ENCODE assay signal across 27 cellular contexts in genomic region chr10:77940627-77941026, GRCh38. TPM values are rescaled to one million over a fixed set of nuclear protein-coding genes. Genes with fewer than 3 reads are reported as not detected.
A peak's percentile ranks its signal among the peaks of the same experiment; 100 is the strongest.
DNase-seq lines count a peak whose midpoint lies in the region; ATAC-seq and TF ChIP-seq lines count a peak whose summit lies in the region.
"Had no signal": no experiment of that assay in that cellular context is flagged by ENCODE, and none has a peak within 500 bp of the region (broad histone marks: within the 10 kb centered on the region; RNA-seq: fewer than 3 reads in every experiment).

No MANE protein-coding gene starts in this region.

- no peak overlapping the region for H3K4me3 Mint-ChIP-seq in osteocyte (ENCODE audit: unreplicated experiment)
- H3K4me3 Mint-ChIP-seq: activated CD8-positive, alpha-beta T cell treated with anti-CD3 and anti-CD28 coated beads, Interleukin-2, amount 10 ng/mL, durations not matched to agents 7 days and 5 days; activated naive CD8-positive, alpha-beta T cell treated with anti-CD3 and anti-CD28 coated beads for 36 hours; CD8-positive, alpha-beta memory T cell; T-helper 17 cell had no signal

- no peaks in the 10 kb centered on the region for H3K36me3 Mint-ChIP-seq in osteocyte (ENCODE audit: unreplicated experiment)
- H3K36me3 Mint-ChIP-seq: activated naive CD8-positive, alpha-beta T cell treated with anti-CD3 and anti-CD28 coated beads for 36 hours had no signal

- POLR2A ChIA-PET in IMR-90 (lab: Charles Lee; ENCODE audit: unreplicated experiment), result no interaction called here

- peaks cover 5% of the 10 kb centered on the region for H3K9me1 ChIP-seq in IMR-90 (ENCODE audit: insufficient read depth, low read length)

- CTCF ChIA-PET in IMR-90 (lab: Yijun Ruan, JAX), result interaction anchor here (0.6 kb wide), 1 partner anchor 94 kb away, joined by 5 read pairs; no protein-coding TSS in a partner anchor
- CTCF ChIA-PET in mammary epithelial cell (lab: Charles Lee; ENCODE audit: low non-redundant PET), result interaction anchor here (0.6 kb wide), 1 partner anchor 34 kb away, joined by 4 read pairs; no protein-coding TSS in a partner anchor

- BruUV-seq in IMR-90 (replicated peaks; lab: Mats Ljungman, UMichigan), result no TSS peak
- BruUV-seq in mammary epithelial cell (replicated peaks; lab: Mats Ljungman, UMichigan), result no TSS peak

- peak overlapping the region; percentile 20 for H3K27ac Mint-ChIP-seq in osteocyte (ENCODE audit: unreplicated experiment)
- H3K27ac Mint-ChIP-seq: activated CD8-positive, alpha-beta T cell treated with anti-CD3 and anti-CD28 coated beads, Interleukin-2, amount 10 ng/mL, durations not matched to agents 7 days and 5 days; activated naive CD8-positive, alpha-beta T cell treated with anti-CD3 and anti-CD28 coated beads for 36 hours; CD8-positive, alpha-beta memory T cell; T-helper 17 cell had no signal

- no peak overlapping the region for H2AK5ac ChIP-seq in IMR-90 (ENCODE audit: low read depth, low read length)

- no peak overlapping the region for H4K5ac ChIP-seq in IMR-90 (ENCODE audit: low read depth, low read length)

- H2BK15ac ChIP-seq in IMR-90 (ENCODE audit: low read depth, low read length), result peak overlapping the region; percentile 3; the same call in 1 of the 3 replicates

- no peak overlapping the region for H3K27ac ChIP-seq in IMR-90 (ENCODE audit: insufficient read depth, low read length)
- H3K27ac ChIP-seq in mammary epithelial cell (ENCODE audit: insufficient read depth, low read depth, low read length), result peak overlapping the region; percentile 28
- H3K27ac ChIP-seq: heart right ventricle had no signal

- H3K9me3 Mint-ChIP-seq in osteocyte (ENCODE audit: unreplicated experiment), result no peaks in the 10 kb centered on the region
- H3K9me3 Mint-ChIP-seq: activated naive CD8-positive, alpha-beta T cell treated with anti-CD3 and anti-CD28 coated beads for 36 hours had no signal

- H3K27me3 Mint-ChIP-seq in osteocyte (ENCODE audit: unreplicated experiment), result no peaks in the 10 kb centered on the region

- H3K56ac ChIP-seq in IMR-90 (ENCODE audit: extremely low read depth, insufficient read depth, low read length), result no peak overlapping the region

- H4K91ac ChIP-seq in IMR-90 (ENCODE audit: insufficient read depth, low read depth, low read length), result no peak overlapping the region

- TF ChIP-seq CTCF in IMR-90 (conservative IDR thresholded peaks at IDR 0.05; ENCODE audit: low read depth, low read length) (no peak), mammary epithelial cell (conservative IDR thresholded peaks at IDR 0.05 in 1 of 2, IDR thresholded peaks at IDR 0.05 in 1 of 2; ENCODE audit: extremely low read depth in 1 of 2, insufficient read depth in 1 of 2, low read depth in 1 of 2, low read length in 2 of 2) (no peak), fibroblast of villous mesenchyme (IDR thresholded peaks at IDR 0.05; ENCODE audit: insufficient read depth, low read depth, low read length) (no peak), osteocyte (IDR thresholded peaks at IDR 0.05) (no peak)

- intact Hi-C loops in IMR-90 (cut with micrococcal nuclease), result no loop called here
- intact Hi-C loops in mammary epithelial cell (cut with micrococcal nuclease), result loop anchor here (1.0 to 5.0 kb wide), 2 partner anchors 8 to 87 kb away; partner anchors contain the start of gene POLR3A

- DNase-seq in IMR-90, result no peak
- peak; percentile 89 for DNase-seq in mammary epithelial cell
- DNase-seq in fibroblast of villous mesenchyme (ENCODE audit: low read depth), result peak; percentile 53
- DNase-seq in osteocyte (ENCODE audit: extremely low spot score, unreplicated experiment), result no peak
- DNase-seq in hypothalamus (lab: John Stamatoyannopoulos, UW), result no peak
- no peak for DNase-seq in NCI-H1048 (lab: John Stamatoyannopoulos, UW)
- no peak for DNase-seq in DMS 273 (lab: John Stamatoyannopoulos, UW; ENCODE audit: unreplicated experiment)
- DNase-seq: activated CD8-positive, alpha-beta T cell treated with anti-CD3 and anti-CD28 coated beads, Interleukin-2, amount 10 ng/mL, durations not matched to agents 7 days and 5 days; activated effector memory CD4-positive, alpha-beta T cell treated with Interleukin-2 at 50 U/mL for 16 hours; activated naive CD8-positive, alpha-beta T cell treated with anti-CD3 and anti-CD28 coated beads for 36 hours; activated T-cell treated with anti-CD3 and anti-CD28 coated beads for 4 hours; BE2C; CD8-positive, alpha-beta memory T cell; central memory CD4-positive, alpha-beta T cell; dermis blood vessel endothelial cell; DMS153; foreskin melanocyte; heart right ventricle; MM.1S; NCI-H1417; NCI-H446; nucleus accumbens; stimulated activated naive CD4-positive, alpha-beta T cell treated with Interleukin-2 at 50 U/mL for 16 hours; T-helper 17 cell had no signal

- H3K4me1 Mint-ChIP-seq in osteocyte (ENCODE audit: unreplicated experiment), result peaks cover 41% of the 10 kb centered on the region
- H3K4me1 Mint-ChIP-seq: CD8-positive, alpha-beta memory T cell; T-helper 17 cell had no signal

- no peak for ATAC-seq in IMR-90 (ENCODE audit: low read depth)
- ATAC-seq: activated CD8-positive, alpha-beta T cell treated with anti-CD3 and anti-CD28 coated beads, Interleukin-2, amount 10 ng/mL, durations not matched to agents 7 days and 5 days; heart right ventricle; SK-N-SH treated with all-trans-retinoic acid at 6 μM for 48 hours; T-helper 17 cell had no signal

- H3K4me1 ChIP-seq in IMR-90 (ENCODE audit: control insufficient read depth, insufficient read depth, low read length) (peaks cover 14% of the 10 kb centered on the region), mammary epithelial cell (ENCODE audit: insufficient read depth, low read length) (peaks cover 26% of the 10 kb centered on the region)
- H3K4me1 ChIP-seq: BE2C had no signal

- H3K36me3 ChIP-seq in IMR-90 (ENCODE audit: control insufficient read depth, insufficient read depth, low read length), result no peaks in the 10 kb centered on the region
- no peaks in the 10 kb centered on the region for H3K36me3 ChIP-seq in mammary epithelial cell (ENCODE audit: insufficient read depth, low read length)
- H3K36me3 ChIP-seq: ascending aorta, BE2C, heart right ventricle, thoracic aorta had no signal

- no peak overlapping the region for H3K9ac ChIP-seq in IMR-90 (ENCODE audit: low read depth, low read length)
- peak overlapping the region; percentile 26 for H3K9ac ChIP-seq in mammary epithelial cell (ENCODE audit: insufficient read depth, low read length)

- peak overlapping the region; percentile 20; the same call in 1 of the 2 replicates for H3K14ac ChIP-seq in IMR-90 (replicated peaks; ENCODE audit: low read depth, low read length)

- H4K20me1 ChIP-seq in IMR-90 (ENCODE audit: insufficient read depth, low read length) (peaks cover 2% of the 10 kb centered on the region; the same call in 1 of the 2 replicates), mammary epithelial cell (ENCODE audit: insufficient read depth, low read length) (no peaks in the 10 kb centered on the region)

- H3K9me3 ChIP-seq in IMR-90 (ENCODE audit: control insufficient read depth, insufficient read depth, low read length) (no peaks in the 10 kb centered on the region), mammary epithelial cell (replicated peaks; ENCODE audit: insufficient read depth, low read length) (no peaks in the 10 kb centered on the region)
- H3K9me3 ChIP-seq: ascending aorta, BE2C, heart right ventricle, thoracic aorta had no signal

- H3K79me2 ChIP-seq in mammary epithelial cell (ENCODE audit: insufficient read depth, low read length), result no peaks in the 10 kb centered on the region

- dilution Hi-C loops in IMR-90 (cut with HindIII; ENCODE audit: low sequenced_read_pairs, unreplicated experiment) (no loop called here), mammary epithelial cell (cut with HindIII; ENCODE audit: low sequenced_read_pairs) (loop anchor here (5.0 kb wide), 3 partner anchors 53 to 87 kb away; partner anchors contain the start of gene POLR3A)

- H3K27me3 ChIP-seq in IMR-90 (ENCODE audit: control insufficient read depth, insufficient read depth, low read length), result no peaks in the 10 kb centered on the region
- no peaks in the 10 kb centered on the region for H3K27me3 ChIP-seq in mammary epithelial cell (ENCODE audit: insufficient read depth, low read length)
- H3K27me3 ChIP-seq: ascending aorta, BE2C, heart right ventricle had no signal

- H2AFZ ChIP-seq in IMR-90 (replicated peaks; ENCODE audit: low read length, poor library complexity), result peak overlapping the region; percentile 34
- H2AFZ ChIP-seq in mammary epithelial cell (ENCODE audit: low read depth, low read length), result peak overlapping the region; percentile 88

- in situ Hi-C loops in IMR-90 (cut with MboI; ENCODE audit: low sequenced_read_pairs), result no loop called here
- in situ Hi-C loops in mammary epithelial cell (cut with MboI; ENCODE audit: low sequenced_read_pairs in 2 of 2), result no loop called here

- H2BK20ac ChIP-seq in IMR-90 (ENCODE audit: low read depth, low read length), result no peak overlapping the region

- H3K79me1 ChIP-seq in IMR-90 (ENCODE audit: low read depth in 1 of 2, low read length in 2 of 2), result no peaks in the 10 kb centered on the region

- H3K18ac ChIP-seq in IMR-90 (ENCODE audit: low read depth, low read length), result no peak overlapping the region

- no peak overlapping the region for H2AK9ac ChIP-seq in IMR-90 (replicated peaks; ENCODE audit: low read depth, low read length, poor library complexity)

- H3K23ac ChIP-seq in IMR-90 (ENCODE audit: low read depth, low read length), result no peak overlapping the region

- H4K8ac ChIP-seq in IMR-90 (ENCODE audit: low read depth in 2 of 2, low read length in 2 of 2), result no peak overlapping the region

- H3K4me3 ChIP-seq in IMR-90 (ENCODE audit: insufficient read depth, low read depth, low read length) (no peak overlapping the region), mammary epithelial cell (replicated peaks in 1 of 3; ENCODE audit: insufficient read depth in 1 of 3, low read depth in 2 of 3, low read length in 3 of 3) (no peak overlapping the region), fibroblast of villous mesenchyme (ENCODE audit: low read depth, low read length) (no peak overlapping the region)
- H3K4me3 ChIP-seq: ascending aorta, heart right ventricle, thoracic aorta had no signal

- 67% methylated on average over 1 of the region's 3 CpGs; no CpG with 5 or more reads in 1 of the 2 experiments for WGBS in IMR-90 (ENCODE audit: extremely low coverage in 2 of 2, insufficient read length in 1 of 2), 2 experiments
- WGBS in mammary epithelial cell (ENCODE audit: low coverage, missing lambda C conversion rate), result 24% methylated on average over 3 of the region's 3 CpGs

- peak overlapping the region; percentile 52; the same call in 1 of the 2 replicates for H3K4ac ChIP-seq in IMR-90 (ENCODE audit: low read depth, low read length)

- no peak for TF ChIP-seq RAD21 in IMR-90 (IDR thresholded peaks at IDR 0.05; ENCODE audit: low read length)

- no peak for TF ChIP-seq POLR2A in IMR-90 (IDR thresholded peaks at IDR 0.05; ENCODE audit: low read depth, low read length)

- peak overlapping the region; percentile 29; the same call in 1 of the 2 replicates for H2BK120ac ChIP-seq in IMR-90 (ENCODE audit: low read depth, low read length)

- H2BK5ac ChIP-seq in IMR-90 (ENCODE audit: low read depth, low read length, poor library complexity, severe bottlenecking), result no peak overlapping the region

- no peak overlapping the region for H3K4me2 ChIP-seq in IMR-90 (ENCODE audit: low read depth, low read length)
- H3K4me2 ChIP-seq in mammary epithelial cell (ENCODE audit: insufficient read depth, low read depth, low read length), result peak overlapping the region; percentile 40

RNA-seq across cellular contexts. Expression of gene DLG5, which starts 14.1 kb away (rescaled TPM):
- total RNA-seq in IMR-90 (2012; rRNA removed) (12.7 and 14.7 TPM in 2 replicates), mammary epithelial cell (10 to 100 TPM; 40.8 to 76.5 TPM), fibroblast of villous mesenchyme (33.5 and 39.7 TPM in 2 replicates), osteocyte (69.8 and 72.4 TPM in 2 replicates)
- polyA plus RNA-seq in IMR-90 (2012; rRNA removed) (28.6 and 28.7 TPM in 2 replicates), mammary epithelial cell (31.5 TPM)
- polyA plus RNA-seq in IMR-90 (2012; cell fraction: cytosol; rRNA removed), result 20.6 and 27.7 TPM in 2 replicates
- 59.2 and 67.7 TPM in 2 replicates for polyA plus RNA-seq in IMR-90 (2012; cell fraction: nucleus; rRNA removed; ENCODE audit: low replicate concordance)
- polyA minus RNA-seq in mammary epithelial cell, result 142 TPM

Comparison
In these comparisons a context has a peak if more than half of its experiments do, and no peak if none do; other contexts are left out.
1. DNase-seq: peak in mammary epithelial cell (single experiment) and fibroblast of villous mesenchyme (single experiment); none in IMR-90 (single experiment), osteocyte (single experiment), hypothalamus (0 of 51), NCI-H1048 (single experiment) and DMS 273 (single experiment).